In genomic region chr15:24956131-24956838, GRCh38 we compare ENCODE assay signal across 2 cellular contexts.
TF ChIP-seq lines count a peak whose summit lies in the region.

No MANE protein-coding gene starts in this region.

TF ChIP-seq in GM23338, 12 proteins besides CTCF, POLR2A, EP300 and RAD21:
- TF ChIP-seq ZNF331 (CRISPR knock-in tag; IDR thresholded peaks at IDR 0.05; ENCODE audit: low read depth) (no peak), CREB1 (CRISPR knock-in tag; IDR thresholded peaks at IDR 0.05; ENCODE audit: low read depth) (peak; percentile 43; the same call in 1 of the 2 replicates), REST (IDR thresholded peaks at IDR 0.05; ENCODE audit: unreplicated experiment) (no peak), POLR2AphosphoS5 (IDR thresholded peaks at IDR 0.05; ENCODE audit: low read depth) (peak; percentile 49; the same call in 1 of the 2 replicates)

TF ChIP-seq in GM12878, 131 proteins besides CTCF, POLR2A, EP300 and RAD21:
- TF ChIP-seq TCF3 (IDR thresholded peaks at IDR 0.05; ENCODE audit: borderline replicate concordance, insufficient read depth, low read depth, low read length) = peak; percentile 56; the same call in 1 of the 2 replicates
- 0 out of 2 replicates have a peak, but pooled peaks have one; percentile 9 for TF ChIP-seq CREB1 (IDR thresholded peaks at IDR 0.05; ENCODE audit: low read depth)
- TF ChIP-seq MYB (IDR thresholded peaks at IDR 0.05; ENCODE audit: borderline replicate concordance, low read depth, low read length) = no peak
- TF ChIP-seq BHLHE40 (IDR thresholded peaks at IDR 0.05; ENCODE audit: borderline replicate concordance in 1 of 2, low read depth in 2 of 2, low read length in 1 of 2) = no peak; a peak in 1 of 4 replicates
- 0 out of 4 replicates have a peak, but pooled peaks of 1 of the 2 experiments have one; percentile 32 for TF ChIP-seq CEBPB (IDR thresholded peaks at IDR 0.05; ENCODE audit: borderline replicate concordance in 1 of 2, low read depth in 2 of 2, low read length in 2 of 2)
- TF ChIP-seq KLF5 (IDR thresholded peaks at IDR 0.05; ENCODE audit: partially characterized antibody) = no peak
- peak; percentile 30; the same call in 1 of the 2 replicates for TF ChIP-seq GATAD2B (conservative IDR thresholded peaks at IDR 0.05; ENCODE audit: low read depth)
- no peak for TF ChIP-seq ZNF687 (IDR thresholded peaks at IDR 0.05)
- no peak for TF ChIP-seq NR2C2 (IDR thresholded peaks at IDR 0.05; ENCODE audit: borderline replicate concordance, control insufficient read depth, insufficient read length, low read depth)
- TF ChIP-seq TBL1XR1 (IDR thresholded peaks at IDR 0.05; ENCODE audit: low read depth, low read length) = no peak
- 0 out of 2 replicates have a peak, but pooled peaks have one; percentile 7 for TF ChIP-seq ATF7 (IDR thresholded peaks at IDR 0.05; ENCODE audit: low read depth)
- no peak for TF ChIP-seq KDM1A (IDR thresholded peaks at IDR 0.05; ENCODE audit: borderline replicate concordance)
- no peak for TF ChIP-seq MLLT1 (IDR thresholded peaks at IDR 0.05)
- TF ChIP-seq ZNF217 (IDR thresholded peaks at IDR 0.05) = no peak
- TF ChIP-seq EED (IDR thresholded peaks at IDR 0.05; ENCODE audit: low read depth) = 0 out of 2 replicates have a peak, but pooled peaks have one; percentile 15
- 0 out of 3 replicates have a peak, but pooled peaks have one; percentile 43 for TF ChIP-seq POU2F2 (IDR thresholded peaks at IDR 0.05; ENCODE audit: borderline replicate concordance, low read depth, low read length)
- no peak for TF ChIP-seq PAX8 (IDR thresholded peaks at IDR 0.05)
- 0 out of 2 replicates have a peak, but pooled peaks have one; percentile 10 for TF ChIP-seq RUNX3 (IDR thresholded peaks at IDR 0.05; ENCODE audit: low read length)
- TF ChIP-seq BCL11A (IDR thresholded peaks at IDR 0.05; ENCODE audit: low read depth, low read length) = no peak
- TF ChIP-seq LARP7 (IDR thresholded peaks at IDR 0.05) = 0 out of 2 replicates have a peak, but pooled peaks have one; percentile 39
- 0 out of 2 replicates have a peak, but pooled peaks have one; percentile 41 for TF ChIP-seq IKZF1 (conservative IDR thresholded peaks at IDR 0.05)
- TF ChIP-seq CEBPZ (IDR thresholded peaks at IDR 0.05; ENCODE audit: low read depth, low read length) = no peak
- peak; percentile 43; the same call in 1 of the 2 replicates for TF ChIP-seq TAF1 (IDR thresholded peaks at IDR 0.05; ENCODE audit: borderline replicate concordance, low read depth, low read length)
- no peak for TF ChIP-seq SRF (IDR thresholded peaks at IDR 0.05; ENCODE audit: low read depth in 2 of 2, low read length in 2 of 2)
- no peak for TF ChIP-seq SMARCA5 (IDR thresholded peaks at IDR 0.05)
- TF ChIP-seq PBX3 (IDR thresholded peaks at IDR 0.05; ENCODE audit: insufficient replicate concordance, low read depth, low read length) = no peak
- peak; percentile 35; the same call in 1 of the 2 replicates for TF ChIP-seq CHD2 (IDR thresholded peaks at IDR 0.05; ENCODE audit: borderline replicate concordance, low read depth, low read length)
- TF ChIP-seq POLR2AphosphoS5 (IDR thresholded peaks at IDR 0.05; ENCODE audit: low read length) = peak; percentile 57
- 0 out of 2 replicates have a peak, but pooled peaks have one; percentile 16 for TF ChIP-seq NRF1 (conservative IDR thresholded peaks at IDR 0.05; ENCODE audit: low read depth, low read length)
- peak; percentile 91 for TF ChIP-seq YY1 (IDR thresholded peaks at IDR 0.05; ENCODE audit: low read depth, low read length)
- no peak for TF ChIP-seq FOS (IDR thresholded peaks at IDR 0.05; ENCODE audit: borderline replicate concordance, extremely low read depth, insufficient read length)
